In genomic region chrX:124406294-124407013, GRCh38 we compare ENCODE assay signal across 8 cellular contexts.
DNase-seq lines count a peak whose midpoint lies in the region; ATAC-seq, FAIRE-seq and TF ChIP-seq lines count a peak whose summit lies in the region.

No MANE protein-coding gene starts in this region.

- no peaks in the 10 kb centered on the region for H3K9me3 ChIP-seq in RWPE2 (ENCODE audit: severe bottlenecking)

- no peaks in the 10 kb centered on the region for H3K27me3 ChIP-seq in RWPE2 (ENCODE audit: insufficient read depth, poor library complexity, severe bottlenecking)

- no peak overlapping the region for H3K4me3 ChIP-seq in RWPE2 (ENCODE audit: severe bottlenecking)
- H3K4me3 ChIP-seq in retinal pigment epithelial cell (ENCODE audit: low read length), result no peak overlapping the region

- TF ChIP-seq CTCF in D721Med (IDR thresholded peaks at IDR 0.05; ENCODE audit: insufficient read depth, missing control alignments) (peak; percentile 53), GM20000 (IDR thresholded peaks at IDR 0.05; ENCODE audit: extremely low read depth, missing control alignments) (no peak), RWPE2 (IDR thresholded peaks at IDR 0.05; ENCODE audit: poor library complexity, severe bottlenecking) (peak; percentile 60), retinal pigment epithelial cell (conservative IDR thresholded peaks at IDR 0.05; ENCODE audit: low read depth, low read length) (peak; percentile 54)

- TF ChIP-seq EP300 in Ishikawa (IDR thresholded peaks at IDR 0.05; ENCODE audit: borderline replicate concordance), result no peak

- peak; percentile 81 for FAIRE-seq in D721Med (lab: Jason Lieb, UNC)

- H3K27ac ChIP-seq in RWPE2 (ENCODE audit: poor library complexity, severe bottlenecking), result peak overlapping the region; percentile 37

- peak; percentile 71 for TF ChIP-seq RAD21 in Ishikawa (IDR thresholded peaks at IDR 0.05; ENCODE audit: low read depth)

- DNase-seq in D721Med (ENCODE audit: insufficient read length, low spot score) (peak; percentile 19), GM20000 (ENCODE audit: low spot score) (peak; percentile 37), RWPE2 (ENCODE audit: low spot score) (peak; percentile 51), glomerular visceral epithelial cell (ENCODE audit: extremely low spot score) (peak; percentile 73), retinal pigment epithelial cell (ENCODE audit: low read depth) (no peak)
- DNase-seq in activated gamma-delta T cell treated with anti-CD3 and anti-CD28 coated beads, Interleukin-2, amount 50 U/mL, for 16 hours (ENCODE audit: low read depth), result peak; percentile 42

- peak; percentile 99 for ATAC-seq in RWPE2 (ENCODE audit: low read depth)
- no peak for ATAC-seq in HG02840 (IDR thresholded peaks at IDR 0.05; ENCODE audit: low FRiP score, unreplicated experiment)

- no peaks in the 10 kb centered on the region for H3K4me1 ChIP-seq in RWPE2 (ENCODE audit: insufficient read depth, poor library complexity, severe bottlenecking)

- H3K36me3 ChIP-seq in RWPE2 (ENCODE audit: low read depth), result no peaks in the 10 kb centered on the region

TF ChIP-seq in Ishikawa, 13 proteins besides CTCF, POLR2A, EP300 and RAD21:
- no peak for TF ChIP-seq ZBTB7A (IDR thresholded peaks at IDR 0.05; ENCODE audit: low read depth)
- no peak for TF ChIP-seq NFIC (IDR thresholded peaks at IDR 0.05)
- no peak for TF ChIP-seq EGR1 (IDR thresholded peaks at IDR 0.05)
- TF ChIP-seq TCF12 (IDR thresholded peaks at IDR 0.05; ENCODE audit: low read depth), result no peak
- no peak for TF ChIP-seq FOXM1 (IDR thresholded peaks at IDR 0.05; ENCODE audit: borderline replicate concordance, low read depth)
- TF ChIP-seq YY1 (IDR thresholded peaks at IDR 0.05; ENCODE audit: low read depth), result no peak
- no peak for TF ChIP-seq MAX (IDR thresholded peaks at IDR 0.05)
- TF ChIP-seq CEBPB (IDR thresholded peaks at IDR 0.05), result no peak
TF ChIP-seq in Ishikawa: peak in this region for 0.
